13 cellular contexts compared by ENCODE assay signal in genomic region chr16:67781548-67781921, GRCh38. TPM values are rescaled to one million over a fixed set of nuclear protein-coding genes. Genes with fewer than 3 reads are reported as not detected.
DNase-seq lines count a peak whose midpoint lies in the region; ATAC-seq, FAIRE-seq and TF ChIP-seq lines count a peak whose summit lies in the region.
"Had no signal": no experiment of that assay in that cellular context is flagged by ENCODE, and none has a peak within 500 bp of the region (broad histone marks: within the 10 kb centered on the region; RNA-seq: fewer than 3 reads in every experiment).

No MANE protein-coding gene starts in this region.

- H3K4me3 ChIP-seq in OCI-LY1 (ENCODE audit: low read depth, low read length, poor library complexity, severe bottlenecking), result no peak overlapping the region
- H3K4me3 ChIP-seq in K562, result no peak overlapping the region
- H3K4me3 ChIP-seq: esophagus squamous epithelium, suprapubic skin had no signal

- POLR2A ChIA-PET in K562 (lab: Yijun Ruan, JAX), result interaction anchor here (0.7 to 3.2 kb wide), 9 partner anchors 9 to 611 kb away, joined by 3 to 10 read pairs (median 4); partner anchors contain the start of genes NOL3, RANBP10 and TSNAXIP1

- H3K9me3 Mint-ChIP-seq in CD14-positive monocyte, result peaks cover 0 to 2% (median 0%) of the 10 kb centered on the region in 7 donors

- CTCF ChIA-PET in K562 (lab: Yijun Ruan, JAX; ENCODE audit: low intra/inter-chr PET ratio), result no interaction called here

- DNase-seq in CD14-positive monocyte (ENCODE audit: low spot score) (no peak), K562 (ENCODE audit: extremely low read depth in 1 of 4, low spot score in 3 of 4) (peak in 2 of 4 experiments; percentile 38 to 56), NCI-H1694 treated with DMSO at 0.1 percent for 48 hours (lab: John Stamatoyannopoulos, UW) (no peak), amygdala (lab: John Stamatoyannopoulos, UW) (no peak), GM12892 (ENCODE audit: insufficient read length) (no peak)
- no peak for DNase-seq in stimulated activated CD4-positive, alpha-beta T cell treated with anti-CD3 and anti-CD28 coated beads, Interleukin-2, amount 100 ng/mL, for 24 hours
- DNase-seq: activated CD4-positive, alpha-beta T cell treated with anti-CD3 and anti-CD28 coated beads, Interleukin-2, amount 50 U/mL, for 1 hour; esophagus squamous epithelium; NCI-H2081 had no signal

- H2AFZ ChIP-seq in OCI-LY1 (ENCODE audit: low read length) (no peak overlapping the region), K562 (ENCODE audit: low read depth, low read length) (no peak overlapping the region)

- TF ChIP-seq CTCF in CD14-positive monocyte (IDR thresholded peaks at IDR 0.05), result no peak
- TF ChIP-seq CTCF in OCI-LY1 (IDR thresholded peaks at IDR 0.05; ENCODE audit: low read length), result no peak
- no peak for TF ChIP-seq CTCF in K562 (IDR thresholded peaks at IDR 0.05 in 2 of 3, conservative IDR thresholded peaks at IDR 0.05 in 1 of 3; ENCODE audit: insufficient read depth in 2 of 3, low read depth in 1 of 3, low read length in 3 of 3)

- peak overlapping the region; percentile 35 for H3K27ac ChIP-seq in OCI-LY1 (ENCODE audit: low read depth, low read length, poor library complexity, severe bottlenecking)
- peak overlapping the region; percentile 63 for H3K27ac ChIP-seq in K562 (ENCODE audit: extremely low read depth, low read depth, low read length)
- H3K27ac ChIP-seq: esophagus squamous epithelium, suprapubic skin had no signal

- H3K36me3 ChIP-seq in OCI-LY1 (ENCODE audit: insufficient read depth, low read length) (no peaks in the 10 kb centered on the region; the same call in 1 of the 2 replicates), K562 (ENCODE audit: control insufficient read depth, insufficient read depth, low read length) (peaks cover 10% of the 10 kb centered on the region; the same call in 2 of the 3 replicates)
- H3K36me3 ChIP-seq: suprapubic skin had no signal

- H3K79me2 ChIP-seq in OCI-LY1 (ENCODE audit: insufficient read depth, low read length) (no peaks in the 10 kb centered on the region; the same call in 1 of the 2 replicates), K562 (ENCODE audit: control insufficient read depth, insufficient read depth, low read length) (peaks cover 32% of the 10 kb centered on the region)

- no peaks in the 10 kb centered on the region for H3K27me3 Mint-ChIP-seq in CD14-positive monocyte (ENCODE audit: low read depth in 3 of 3)

- ATAC-seq in GM18498 (IDR thresholded peaks at IDR 0.05; ENCODE audit: unreplicated experiment) (peak; percentile 69), K562 (peak; percentile 72)

- TF ChIP-seq POLR2A in K562 (conservative IDR thresholded peaks at IDR 0.05) (no peak), GM12892 (IDR thresholded peaks at IDR 0.05; ENCODE audit: low read depth, low read length) (no peak)

- peak overlapping the region in 4 of 7 donors; percentile 6 to 36 (median 15) for H3K27ac Mint-ChIP-seq in CD14-positive monocyte

- H3F3A ChIP-seq in OCI-LY1 (ENCODE audit: insufficient read depth, low read length), result no peaks in the 10 kb centered on the region

- no peak for TF ChIP-seq EP300 in K562 (IDR thresholded peaks at IDR 0.05; ENCODE audit: low read length)

- no peaks in the 10 kb centered on the region for H3K27me3 ChIP-seq in OCI-LY1 (ENCODE audit: insufficient read depth, low read length)
- no peaks in the 10 kb centered on the region for H3K27me3 ChIP-seq in K562 (ENCODE audit: control insufficient read depth in 2 of 2, insufficient read depth in 2 of 2, low read length in 2 of 2)
- H3K27me3 ChIP-seq: esophagus squamous epithelium, suprapubic skin had no signal

- in situ Hi-C loops in K562 (cut with MboI), result no loop called here

- peak; percentile 37 for FAIRE-seq in K562 (lab: Jason Lieb, UNC)
- no peak for FAIRE-seq in GM12892 (lab: Jason Lieb, UNC)

- H3K4me2 ChIP-seq in OCI-LY1 (ENCODE audit: low read length) (no peak overlapping the region), K562 (ENCODE audit: insufficient read depth, low read length) (peak overlapping the region; percentile 66)

- TF ChIP-seq RAD21 in K562 (CRISPR knock-in tag; conservative IDR thresholded peaks at IDR 0.05 in 1 of 2, IDR thresholded peaks at IDR 0.05 in 1 of 2), result no peak

- H3K9me3 ChIP-seq in OCI-LY1 (ENCODE audit: low read length), result no peaks in the 10 kb centered on the region
- no peaks in the 10 kb centered on the region; the same call in 1 of the 2 replicates for H3K9me3 ChIP-seq in K562 (replicated peaks; ENCODE audit: control insufficient read depth, insufficient read depth, low read depth, low read length)
- H3K9me3 ChIP-seq: esophagus squamous epithelium, suprapubic skin had no signal

- H3K4me1 ChIP-seq in OCI-LY1 (ENCODE audit: insufficient read depth, low read length, severe bottlenecking) (peaks cover 14% of the 10 kb centered on the region), K562 (replicated peaks in 1 of 2; ENCODE audit: control insufficient read depth in 2 of 2, insufficient read depth in 2 of 2, low read length in 2 of 2) (peaks cover 24 to 25% of the 10 kb centered on the region in 2 experiments)

- no peak overlapping the region for H3K4me3 Mint-ChIP-seq in CD14-positive monocyte

- 11% methylated on average over 5 of the region's 5 CpGs for WGBS in K562 (ENCODE audit: insufficient coverage, low coverage, missing lambda C conversion rate)

- H3K9me1 ChIP-seq in K562 (ENCODE audit: control insufficient read depth, insufficient read depth, low read length), result peaks cover 6% of the 10 kb centered on the region

- H3K9me2 ChIP-seq in OCI-LY1 (ENCODE audit: low read depth, low read length), result no peaks in the 10 kb centered on the region

- no peak overlapping the region for H3K9ac ChIP-seq in OCI-LY1 (ENCODE audit: low read length)
- peak overlapping the region; percentile 29 to 90 for H3K9ac ChIP-seq in K562 (ENCODE audit: insufficient read depth in 1 of 2, low read depth in 2 of 2, low read length in 2 of 2)

- H3K36me3 Mint-ChIP-seq in CD14-positive monocyte, result peaks cover 18 to 40% of the 10 kb centered on the region in 2 donors

- H4K20me1 ChIP-seq in OCI-LY1 (ENCODE audit: insufficient read depth, low read length) (no peaks in the 10 kb centered on the region), K562 (replicated peaks; ENCODE audit: control insufficient read depth, insufficient read depth, low read length) (no peaks in the 10 kb centered on the region)

- no peaks in the 10 kb centered on the region for H3K4me1 Mint-ChIP-seq in CD14-positive monocyte

- intact Hi-C loops in CD14-positive monocyte (cut with micrococcal nuclease), result no loop called here
- intact Hi-C loops in K562 (cut with micrococcal nuclease), result no loop called here

- BruUV-seq in K562 (replicated peaks; lab: Mats Ljungman, UMichigan), result no TSS peak

TF ChIP-seq in K562, 482 proteins besides CTCF, POLR2A, EP300 and RAD21 (continues in another document):
- TF ChIP-seq E2F6 (IDR thresholded peaks at IDR 0.05; ENCODE audit: borderline replicate concordance in 1 of 2, extremely low read depth in 1 of 2, insufficient read depth in 1 of 2, insufficient read length in 1 of 2, low read depth in 1 of 2, low read length in 1 of 2, poor library complexity in 1 of 2, severe bottlenecking in 1 of 2), result peak; percentile 32 to 51

RNA-seq across cellular contexts. Expression of gene RANBP10, which starts 24.8 kb away (rescaled TPM):
- polyA plus RNA-seq in CD14-positive monocyte, result 1 to 10 TPM; 6.4 to 6.6 TPM
- total RNA-seq in K562 (2011; cell fraction: chromatin; rRNA removed; ENCODE audit: low replicate concordance), result 28.9 and 56.2 TPM in 2 replicates
- 28.6 and 28.7 TPM in 2 replicates for total RNA-seq in K562 (2011; cell fraction: nucleolus; rRNA removed)
- total RNA-seq in K562 (2011; cell fraction: nucleoplasm; rRNA removed), result 26.3 and 27.1 TPM in 2 replicates
- total RNA-seq in K562 (2014; rRNA removed), result 4.5 and 7.7 TPM in 2 replicates
- 4.8 TPM in 2 replicates for total RNA-seq in K562 (2014; rRNA removed; fragmentation: Illumina TruSeq; extraction: Trizol)
- 5.9 and 6.4 TPM in 2 replicates for total RNA-seq in K562 (2015; rRNA removed; fragmentation: Illumina TruSeq; extraction: Trizol)
- 16.2 and 19.3 TPM in 2 replicates for total RNA-seq in K562 (2021)
- 10.4 and 19.8 TPM in 2 replicates for polyA plus RNA-seq in K562 (2011; rRNA removed)
- 12.6 and 15.1 TPM in 2 replicates for polyA plus RNA-seq in K562 (2011; cell fraction: cytosol; rRNA removed)
- 35.3 and 40.0 TPM in 2 replicates for polyA plus RNA-seq in K562 (2011; cell fraction: nucleus; rRNA removed)
- polyA plus RNA-seq in K562 (2012), result 11.5 and 16.0 TPM in 2 replicates
- 14.8 and 15.4 TPM in 2 replicates for polyA plus RNA-seq in K562 (2014; fragmentation: Illumina TruSeq; extraction: Trizol)
- 1 to 10 TPM in 1 of 2 experiments, under 1 TPM in 1; 0.61 to 1.4 TPM for polyA plus RNA-seq in K562 (2014; fragmentation: Nextera tagmentation; extraction: Ambion mirVana)
- polyA plus RNA-seq in K562 (2014; rRNA removed), result 9.9 and 10.2 TPM in 2 replicates
- 20.3 and 21.7 TPM in 2 replicates for polyA minus RNA-seq in K562 (2011; rRNA and poly(A)+ RNA removed)
- 10.1 and 10.7 TPM in 2 replicates for polyA minus RNA-seq in K562 (2011; cell fraction: cytosol; rRNA and poly(A)+ RNA removed)
- polyA minus RNA-seq in K562 (2011; cell fraction: nucleus; rRNA and poly(A)+ RNA removed), result 12.9 and 17.8 TPM in 2 replicates
- polyA plus RNA-seq in GM12892 (2012; ENCODE audit: missing spikeins), result 6.2 TPM

RNA-seq across cellular contexts. Expression of gene TSNAXIP1, which starts 25.2 kb away (rescaled TPM):
- not detected for polyA plus RNA-seq in CD14-positive monocyte
- 0.86 TPM in 1 of 2 replicates, not detected in the other for total RNA-seq in K562 (2011; cell fraction: chromatin; rRNA removed; ENCODE audit: low replicate concordance)
- 0.39 and 0.67 TPM in 2 replicates for total RNA-seq in K562 (2011; cell fraction: nucleolus; rRNA removed)
- total RNA-seq in K562 (2011; cell fraction: nucleoplasm; rRNA removed), result 0.15 TPM in 1 of 2 replicates, not detected in the other
- not detected in 2 replicates for total RNA-seq in K562 (2014; rRNA removed)
- total RNA-seq in K562 (2014; rRNA removed; fragmentation: Illumina TruSeq; extraction: Trizol), result not detected in 2 replicates
- total RNA-seq in K562 (2015; rRNA removed; fragmentation: Illumina TruSeq; extraction: Trizol), result 0.11 and 0.14 TPM in 2 replicates
- total RNA-seq in K562 (2021), result not detected in 2 replicates
- polyA plus RNA-seq in K562 (2011; rRNA removed), result 0.11 and 0.12 TPM in 2 replicates
- 0.04 and 0.21 TPM in 2 replicates for polyA plus RNA-seq in K562 (2011; cell fraction: cytosol; rRNA removed)
- 1.6 and 1.9 TPM in 2 replicates for polyA plus RNA-seq in K562 (2011; cell fraction: nucleus; rRNA removed)
- 0.10 TPM in 1 of 2 replicates, not detected in the other for polyA plus RNA-seq in K562 (2012)
- polyA plus RNA-seq in K562 (2014; fragmentation: Illumina TruSeq; extraction: Trizol), result 0.04 and 0.22 TPM in 2 replicates
- under 1 TPM in 1 of 2 experiments, not detected in 1; 0.03 TPM for polyA plus RNA-seq in K562 (2014; fragmentation: Nextera tagmentation; extraction: Ambion mirVana)
- polyA plus RNA-seq in K562 (2014; rRNA removed), result 0.24 and 0.35 TPM in 2 replicates
- polyA minus RNA-seq in K562 (2011; rRNA and poly(A)+ RNA removed), result 0.24 and 0.39 TPM in 2 replicates
- not detected in 2 replicates for polyA minus RNA-seq in K562 (2011; cell fraction: cytosol; rRNA and poly(A)+ RNA removed)
- 0.13 TPM in 1 of 2 replicates, not detected in the other for polyA minus RNA-seq in K562 (2011; cell fraction: nucleus; rRNA and poly(A)+ RNA removed)
- polyA plus RNA-seq in GM12892 (2012; ENCODE audit: missing spikeins), result 0.38 TPM
- total RNA-seq: RPMI7951 had no signal
